ENCODE assay signal across 33 cellular contexts in the genomic region with DNA sequence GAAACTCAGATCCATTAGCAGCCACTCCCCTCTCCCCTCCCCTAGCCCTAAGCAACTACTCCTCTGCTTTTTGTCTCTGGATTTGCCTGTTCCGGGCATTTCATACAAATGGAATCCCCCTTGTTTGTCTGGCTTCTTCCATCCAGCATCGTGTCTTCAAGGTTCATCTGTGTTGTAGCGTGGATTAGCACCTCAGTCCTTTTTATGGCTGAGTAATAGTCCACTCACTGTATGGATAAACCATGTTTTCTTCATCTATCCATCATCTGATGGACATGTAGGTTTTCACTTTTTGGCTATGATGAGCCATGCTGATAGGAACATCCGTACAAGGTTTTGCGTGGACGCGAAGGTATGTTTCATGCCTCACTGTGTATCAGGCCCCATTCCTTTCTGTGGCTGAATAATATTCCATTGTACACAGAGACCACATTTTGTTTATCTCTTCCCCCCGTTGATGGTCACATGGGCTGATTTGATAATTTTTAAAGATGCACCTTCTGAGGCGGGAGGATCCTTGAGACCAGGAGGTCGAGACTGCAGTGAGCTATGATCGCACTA.
"Had no signal": no experiment of that assay in that cellular context is flagged by ENCODE, and none has a peak within 500 bp of the region (broad histone marks: within the 10 kb centered on the region; RNA-seq: fewer than 3 reads in every experiment).

No MANE protein-coding gene starts in this region.

- H3K27ac Mint-ChIP-seq: activated CD4-positive, alpha-beta memory T cell treated with anti-CD3 and anti-CD28 coated beads for 36 hours; activated CD4-positive, alpha-beta T cell treated with anti-CD3 and anti-CD28 coated beads, Interleukin-2, amount 10 ng/mL, durations not matched to agents 24 days and 14 days; activated naive CD4-positive, alpha-beta T cell treated with anti-CD3 and anti-CD28 coated beads for 36 hours; activated naive CD8-positive, alpha-beta T cell treated with anti-CD3 and anti-CD28 coated beads for 36 hours; activated T-helper 1 cell treated with anti-CD3 and anti-CD28 coated beads, Interleukin-12 subunit alpha, Interleukin-12 subunit beta, Interleukin-2, Interleukin-4 antibody, amounts not matched to agents 30 ng/mL and 10 ng/mL and 1 ng/mL, durations not matched to agents 14 hours and 24 hours and 36 hours had no signal

- H3K27me3 Mint-ChIP-seq: activated CD4-positive, alpha-beta memory T cell treated with anti-CD3 and anti-CD28 coated beads for 36 hours; activated CD4-positive, alpha-beta T cell treated with anti-CD3 and anti-CD28 coated beads, Interleukin-2, amount 10 ng/mL, durations not matched to agents 24 days and 14 days; activated naive CD8-positive, alpha-beta T cell treated with anti-CD3 and anti-CD28 coated beads for 36 hours had no signal

- H3K27ac ChIP-seq: adrenal gland, colonic mucosa, dorsolateral prefrontal cortex, gastroesophageal sphincter, left lung, neutrophil, ovary, prostate gland, suprapubic skin, tibial nerve had no signal

- H3K36me3 Mint-ChIP-seq: activated CD4-positive, alpha-beta memory T cell treated with anti-CD3 and anti-CD28 coated beads for 36 hours; activated naive CD8-positive, alpha-beta T cell treated with anti-CD3 and anti-CD28 coated beads for 36 hours; natural killer cell had no signal

- H3K4me3 ChIP-seq: adrenal gland, body of pancreas, cardiac muscle cell, colonic mucosa, dorsolateral prefrontal cortex, gastroesophageal sphincter, heart left ventricle, left lung, lung, ovary, prostate gland, suprapubic skin, tibial nerve had no signal

- ATAC-seq: body of pancreas, gastroesophageal sphincter, heart left ventricle, natural killer cell had no signal

- H3K9me3 ChIP-seq: adrenal gland, body of pancreas, colonic mucosa, gastroesophageal sphincter, heart left ventricle, left lung, neutrophil, ovary, prostate gland, suprapubic skin, tibial nerve had no signal

- H3K36me3 ChIP-seq: adrenal gland, cardiac muscle cell, colonic mucosa, gastroesophageal sphincter, heart left ventricle, left lung, neutrophil, ovary, prostate gland, suprapubic skin, tibial nerve had no signal

- DNase-seq: activated CD4-positive, alpha-beta memory T cell treated with anti-CD3 and anti-CD28 coated beads for 36 hours; activated CD4-positive, alpha-beta T cell treated with anti-CD3 and anti-CD28 coated beads, Interleukin-2, amount 10 ng/mL, durations not matched to agents 24 days and 14 days; activated CD4-positive, CD25-positive, alpha-beta regulatory T cell treated with anti-CD3 and anti-CD28 coated beads, Interleukin-2, amount 50 U/mL, for 72 hours; activated CD8-positive, alpha-beta memory T cell treated with anti-CD3 and anti-CD28 coated beads, Interleukin-2, amount 50 U/mL, for 4 hours; activated effector memory CD4-positive, alpha-beta T cell treated with anti-CD3 and anti-CD28 coated beads, Interleukin-2, amount 50 U/mL, for 16 hours; activated naive CD4-positive, alpha-beta T cell treated with anti-CD3 and anti-CD28 coated beads for 36 hours; activated naive CD8-positive, alpha-beta T cell treated with anti-CD3 and anti-CD28 coated beads for 36 hours; activated T-cell treated with anti-CD3 and anti-CD28 coated beads, Interleukin-2, amount 50 U/mL, for 1 hour; adrenal gland; aorta; body of pancreas; cerebellar nuclear complex; colonic mucosa; dorsolateral prefrontal cortex; effector memory CD4-positive, alpha-beta T cell; heart left ventricle; hypothalamus; left lung; natural killer cell; ovary; stimulated activated CD4-positive, alpha-beta T cell treated with anti-CD3 and anti-CD28 coated beads, Interleukin-15, amount 100 ng/mL, for 24 hours; stimulated activated CD4-positive, alpha-beta T cell treated with anti-CD3 and anti-CD28 coated beads, Interleukin-2, amount 100 ng/mL, for 24 hours; stimulated activated naive CD4-positive, alpha-beta T cell; T-helper 2 cell had no signal

- H3K9me3 Mint-ChIP-seq: activated CD4-positive, alpha-beta memory T cell treated with anti-CD3 and anti-CD28 coated beads for 36 hours; activated CD4-positive, alpha-beta T cell treated with anti-CD3 and anti-CD28 coated beads, Interleukin-2, amount 10 ng/mL, durations not matched to agents 24 days and 14 days; activated naive CD4-positive, alpha-beta T cell treated with anti-CD3 and anti-CD28 coated beads for 36 hours; activated naive CD8-positive, alpha-beta T cell treated with anti-CD3 and anti-CD28 coated beads for 36 hours; activated T-helper 1 cell treated with anti-CD3 and anti-CD28 coated beads, Interleukin-12 subunit alpha, Interleukin-12 subunit beta, Interleukin-2, Interleukin-4 antibody, amounts not matched to agents 30 ng/mL and 10 ng/mL and 1 ng/mL, durations not matched to agents 14 hours and 24 hours and 36 hours; natural killer cell had no signal

- H3K4me3 Mint-ChIP-seq: activated CD4-positive, alpha-beta memory T cell treated with anti-CD3 and anti-CD28 coated beads for 36 hours; activated CD4-positive, alpha-beta T cell treated with anti-CD3 and anti-CD28 coated beads, Interleukin-2, amount 10 ng/mL, durations not matched to agents 24 days and 14 days; activated naive CD4-positive, alpha-beta T cell treated with anti-CD3 and anti-CD28 coated beads for 36 hours; activated naive CD8-positive, alpha-beta T cell treated with anti-CD3 and anti-CD28 coated beads for 36 hours; activated T-helper 1 cell treated with anti-CD3 and anti-CD28 coated beads, Interleukin-12 subunit alpha, Interleukin-12 subunit beta, Interleukin-2, Interleukin-4 antibody, amounts not matched to agents 30 ng/mL and 10 ng/mL and 1 ng/mL, durations not matched to agents 14 hours and 24 hours and 36 hours; natural killer cell had no signal

- FAIRE-seq: urothelium cell line had no signal

- H3K27me3 ChIP-seq: adrenal gland, body of pancreas, cardiac muscle cell, colonic mucosa, dorsolateral prefrontal cortex, gastroesophageal sphincter, heart left ventricle, left lung, ovary, suprapubic skin, tibial nerve had no signal
